12 cellular contexts compared by ENCODE assay signal in genomic region chr3:45978348-45978747, GRCh38. TPM values are rescaled to one million over a fixed set of nuclear protein-coding genes. Genes with fewer than 3 reads are reported as not detected.
DNase-seq lines count a peak whose midpoint lies in the region; ATAC-seq and TF ChIP-seq lines count a peak whose summit lies in the region.
"Had no signal": no experiment of that assay in that cellular context is flagged by ENCODE, and none has a peak within 500 bp of the region (broad histone marks: within the 10 kb centered on the region; RNA-seq: fewer than 3 reads in every experiment).

No MANE protein-coding gene starts in this region.

- H3K9ac ChIP-seq in endodermal cell (ENCODE audit: extremely low read depth, low read length, poor library complexity, severe bottlenecking) = no peak overlapping the region
- H3K9ac ChIP-seq: parathyroid adenoma had no signal

- H3K4me3 Mint-ChIP-seq in stimulated activated naive CD8-positive, alpha-beta T cell treated with anti-CD3 and anti-CD28 coated beads, Interleukin-15, Interleukin-2, amounts not matched to agents 100 ng/mL and 50 ng/mL, for 24 hours = peak overlapping the region; percentile 28
- no peak overlapping the region for H3K4me3 Mint-ChIP-seq in endodermal cell

- no peaks in the 10 kb centered on the region for H3K9me3 Mint-ChIP-seq in stimulated activated naive CD8-positive, alpha-beta T cell treated with anti-CD3 and anti-CD28 coated beads, Interleukin-15, Interleukin-2, amounts not matched to agents 100 ng/mL and 50 ng/mL, for 24 hours
- H3K9me3 Mint-ChIP-seq in endodermal cell = no peaks in the 10 kb centered on the region

- H3K27ac ChIP-seq in foreskin keratinocyte = no peak overlapping the region
- H3K27ac ChIP-seq in endodermal cell (ENCODE audit: low read depth, low read length) = no peak overlapping the region
- H3K27ac ChIP-seq: parathyroid adenoma had no signal

- H3K27me3 ChIP-seq in foreskin keratinocyte = no peaks in the 10 kb centered on the region
- H3K27me3 ChIP-seq in endodermal cell (ENCODE audit: control insufficient read depth, insufficient read depth, low read length, poor library complexity, severe bottlenecking) = no peaks in the 10 kb centered on the region

- peaks cover 72% of the 10 kb centered on the region for H3K36me3 ChIP-seq in endodermal cell (ENCODE audit: control insufficient read depth, insufficient read depth, low read length)

- no peaks in the 10 kb centered on the region for H3K27me3 Mint-ChIP-seq in stimulated activated naive CD8-positive, alpha-beta T cell treated with anti-CD3 and anti-CD28 coated beads, Interleukin-15, Interleukin-2, amounts not matched to agents 100 ng/mL and 50 ng/mL, for 24 hours
- H3K27me3 Mint-ChIP-seq in endodermal cell (ENCODE audit: insufficient read depth) = no peaks in the 10 kb centered on the region

- peaks cover 73% of the 10 kb centered on the region for H3K36me3 Mint-ChIP-seq in stimulated activated naive CD8-positive, alpha-beta T cell treated with anti-CD3 and anti-CD28 coated beads, Interleukin-15, Interleukin-2, amounts not matched to agents 100 ng/mL and 50 ng/mL, for 24 hours (ENCODE audit: low read depth)
- H3K36me3 Mint-ChIP-seq in endodermal cell (ENCODE audit: low read depth) = peaks cover 47% of the 10 kb centered on the region

- no peak overlapping the region for H3K4me3 ChIP-seq in endodermal cell (ENCODE audit: low read length)

- no peak for TF ChIP-seq CTCF in foreskin keratinocyte (conservative IDR thresholded peaks at IDR 0.05)
- TF ChIP-seq CTCF in endodermal cell (conservative IDR thresholded peaks at IDR 0.05) = no peak

- WGBS in endodermal cell (ENCODE audit: insufficient coverage in 1 of 2, insufficient read length in 1 of 2), 2 experiments = 90 to 97% methylated on average over 2 to 3 of the region's 3 CpGs

- H3K4me1 ChIP-seq in foreskin keratinocyte (no peaks in the 10 kb centered on the region), endodermal cell (ENCODE audit: control insufficient read depth, insufficient read depth, low read length) (no peaks in the 10 kb centered on the region)
- H3K4me1 ChIP-seq: parathyroid adenoma had no signal

- DNase-seq in NCI-H2171 (lab: John Stamatoyannopoulos, UW) = peak; percentile 15
- peak; percentile 37 to 43 for DNase-seq in activated CD4-positive, alpha-beta T cell treated with anti-CD3 and anti-CD28 coated beads, Interleukin-2, amount 50 U/mL, for 4 hours
- peak; percentile 33 to 44 for DNase-seq in foreskin keratinocyte
- no peak for DNase-seq in posterior cingulate gyrus
- no peak for DNase-seq in endodermal cell
- DNase-seq: aorta had no signal

- peak overlapping the region; percentile 42 for H3K27ac Mint-ChIP-seq in stimulated activated naive CD8-positive, alpha-beta T cell treated with anti-CD3 and anti-CD28 coated beads, Interleukin-15, Interleukin-2, amounts not matched to agents 100 ng/mL and 50 ng/mL, for 24 hours
- H3K27ac Mint-ChIP-seq in endodermal cell = no peak overlapping the region

- H3K4me1 Mint-ChIP-seq in stimulated activated naive CD8-positive, alpha-beta T cell treated with anti-CD3 and anti-CD28 coated beads, Interleukin-15, Interleukin-2, amounts not matched to agents 100 ng/mL and 50 ng/mL, for 24 hours (ENCODE audit: low read depth) = peaks cover 87% of the 10 kb centered on the region
- H3K4me1 Mint-ChIP-seq in endodermal cell = no peaks in the 10 kb centered on the region

- intact Hi-C loops in posterior cingulate gyrus (cut with DNase I) = no loop called here

- no peaks in the 10 kb centered on the region for H3K9me3 ChIP-seq in endodermal cell (ENCODE audit: control insufficient read depth, low read length)

- no peak for ATAC-seq in foreskin keratinocyte
- no peak for ATAC-seq in GM18502 (IDR thresholded peaks at IDR 0.05; ENCODE audit: poor library complexity, unreplicated experiment)
- ATAC-seq in GM19452 (IDR thresholded peaks at IDR 0.05; ENCODE audit: unreplicated experiment) = no peak
- ATAC-seq: Right ventricle myocardium inferior had no signal

RNA-seq across cellular contexts. Expression of gene FYCO1, which starts 17.3 kb away (rescaled TPM):
- total RNA-seq in foreskin keratinocyte (14.1 and 18.7 TPM in 2 replicates), endodermal cell (10 to 100 TPM; 11.3 to 11.8 TPM)
- polyA plus RNA-seq in foreskin keratinocyte = 4.4 and 6.4 TPM in 2 replicates
- 7.5 TPM for polyA plus RNA-seq in endodermal cell (2013, experiment 1 of 2)
- polyA plus RNA-seq in endodermal cell (2013, experiment 2 of 2) = 6.5 TPM

RNA-seq across cellular contexts. Expression of gene CXCR6, which starts 35.1 kb away (rescaled TPM):
- total RNA-seq in foreskin keratinocyte (not detected in 2 replicates), endodermal cell (not detected)
- polyA plus RNA-seq in foreskin keratinocyte = not detected in 2 replicates
- polyA plus RNA-seq in endodermal cell (2013, experiment 1 of 2) = not detected
- not detected for polyA plus RNA-seq in endodermal cell (2013, experiment 2 of 2)

RNA-seq across cellular contexts. Expression of gene XCR1, which starts 48.9 kb away (rescaled TPM):
- not detected in 2 replicates for total RNA-seq in foreskin keratinocyte
- not detected in 2 replicates for polyA plus RNA-seq in foreskin keratinocyte
- not detected for total RNA-seq in endodermal cell
- not detected for polyA plus RNA-seq in endodermal cell (2013, experiment 1 of 2)
- polyA plus RNA-seq in endodermal cell (2013, experiment 2 of 2) = not detected
- total RNA-seq: Right ventricle myocardium inferior, subcutaneous adipose tissue had no signal
- polyA plus RNA-seq: aorta had no signal

Comparison
In these comparisons a context has a peak if more than half of its experiments do, and no peak if none do; other contexts are left out.
1. DNase-seq: peak in NCI-H2171 (single experiment), activated CD4-positive, alpha-beta T cell treated with anti-CD3 and anti-CD28 coated beads, Interleukin-2, amount 50 U/mL, for 4 hours (2 of 2) and foreskin keratinocyte (2 of 2); none in posterior cingulate gyrus (0 of 10) and endodermal cell (single experiment).